22 cellular contexts compared by ENCODE assay signal in genomic region chr6:20192625-20193024, GRCh38. TPM values are rescaled to one million over a fixed set of nuclear protein-coding genes. Genes with fewer than 3 reads are reported as not detected.
DNase-seq lines count a peak whose midpoint lies in the region; ATAC-seq, FAIRE-seq and TF ChIP-seq lines count a peak whose summit lies in the region.
"Had no signal": no experiment of that assay in that cellular context is flagged by ENCODE, and none has a peak within 500 bp of the region (broad histone marks: within the 10 kb centered on the region; RNA-seq: fewer than 3 reads in every experiment).

No MANE protein-coding gene starts in this region.

- no peak overlapping the region for H3K27ac Mint-ChIP-seq in GM23338
- peak overlapping the region; percentile 51 for H3K27ac Mint-ChIP-seq in activated T-helper 17 cell treated with anti-CD3 and anti-CD28 coated beads, Interleukin-2, amount 50 U/mL, for 72 hours
- H3K27ac Mint-ChIP-seq in endothelial cell (ENCODE audit: unreplicated experiment), result peak overlapping the region; percentile 16

- peaks cover 4% of the 10 kb centered on the region for H3K9me2 ChIP-seq in GM23338 (ENCODE audit: insufficient read depth)

- H3K27ac ChIP-seq in GM23338 (ENCODE audit: low read depth), result 0 out of 2 replicates have a peak overlapping the region, but pooled peaks have one; percentile 4
- peak overlapping the region in 2 of 4 donors; percentile 19 to 60 for H3K27ac ChIP-seq in pancreas
- H3K27ac ChIP-seq: SJSA1 had no signal

- WGBS in pancreas, 2 donors, result 28% methylated on average over 4 of the region's 4 CpGs

- no peak for FAIRE-seq in pancreas (lab: Jason Lieb, UNC)
- FAIRE-seq: A204.1, G401.6, GM12892 had no signal

- no peak for DNase-seq in GM23338 (ENCODE audit: low spot score)
- DNase-seq in endothelial cell (ENCODE audit: low spot score), result no peak
- peak in 3 of 6 donors; percentile 25 to 47 (median 39) for DNase-seq in pancreas
- DNase-seq in COR-L47 (lab: John Stamatoyannopoulos, UW), result no peak
- DNase-seq in germinal center (ENCODE audit: low spot score), result no peak
- DNase-seq in NOMO-1 treated with DMSO at 0.1 percent for 48 hours (lab: John Stamatoyannopoulos, UW; ENCODE audit: unreplicated experiment), result no peak
- DNase-seq in T1000 (lab: John Stamatoyannopoulos, UW), result no peak
- DNase-seq: KG1, NCI-H1092 treated with DMSO at 0.1 percent for 48 hours, NCI-H1436 treated with DMSO at 0.1 percent for 48 hours, NCI-H1930, NCI-H2171, NCI-H524 treated with DMSO at 0.1 percent for 48 hours, OCI-M1 had no signal

- H3K36me3 Mint-ChIP-seq in GM23338 (ENCODE audit: low read depth) (peaks cover 26% of the 10 kb centered on the region), endothelial cell (ENCODE audit: low read depth, unreplicated experiment) (peaks cover 8% of the 10 kb centered on the region)
- H3K36me3 Mint-ChIP-seq in activated T-helper 17 cell treated with anti-CD3 and anti-CD28 coated beads, Interleukin-2, amount 50 U/mL, for 72 hours (ENCODE audit: low read depth), result no peaks in the 10 kb centered on the region

- H3K4me1 Mint-ChIP-seq in GM23338, result peaks cover 11% of the 10 kb centered on the region; the same call in 2 of the 3 replicates
- peaks cover 13% of the 10 kb centered on the region for H3K4me1 Mint-ChIP-seq in activated T-helper 17 cell treated with anti-CD3 and anti-CD28 coated beads, Interleukin-2, amount 50 U/mL, for 72 hours
- peaks cover 24% of the 10 kb centered on the region for H3K4me1 Mint-ChIP-seq in endothelial cell (ENCODE audit: unreplicated experiment)

- H3K4me3 ChIP-seq in GM23338, result no peak overlapping the region
- H3K4me3 ChIP-seq in pancreas, result no peak overlapping the region
- H3K4me3 ChIP-seq: HAP-1, SJSA1 had no signal

- H3K9me3 Mint-ChIP-seq in GM23338, result peaks cover 24% of the 10 kb centered on the region
- H3K9me3 Mint-ChIP-seq in activated T-helper 17 cell treated with anti-CD3 and anti-CD28 coated beads, Interleukin-2, amount 50 U/mL, for 72 hours, result no peaks in the 10 kb centered on the region
- no peaks in the 10 kb centered on the region for H3K9me3 Mint-ChIP-seq in endothelial cell (ENCODE audit: unreplicated experiment)

- no peak overlapping the region for H3K4me2 ChIP-seq in GM23338

- intact Hi-C loops in pancreas (cut with DNase I), result no loop called here

- no peaks in the 10 kb centered on the region for H3K27me3 ChIP-seq in GM23338 (ENCODE audit: insufficient read depth)
- H3K27me3 ChIP-seq in pancreas, result no peaks in the 10 kb centered on the region
- H3K27me3 ChIP-seq: SJSA1 had no signal

- peaks cover 4% of the 10 kb centered on the region for H3K27me3 Mint-ChIP-seq in GM23338 (ENCODE audit: insufficient read depth, low read depth, poor library complexity)
- H3K27me3 Mint-ChIP-seq in activated T-helper 17 cell treated with anti-CD3 and anti-CD28 coated beads, Interleukin-2, amount 50 U/mL, for 72 hours, result no peaks in the 10 kb centered on the region
- peaks cover 2% of the 10 kb centered on the region for H3K27me3 Mint-ChIP-seq in endothelial cell (ENCODE audit: unreplicated experiment)

- H3K79me2 ChIP-seq in GM23338 (replicated peaks; ENCODE audit: insufficient read depth), result peaks cover 37% of the 10 kb centered on the region

- no peak for TF ChIP-seq CTCF in GM23338 (conservative IDR thresholded peaks at IDR 0.05; ENCODE audit: low read depth in 2 of 2)
- no peak for TF ChIP-seq CTCF in endothelial cell (IDR thresholded peaks at IDR 0.05; ENCODE audit: unreplicated experiment)
- TF ChIP-seq CTCF in pancreas (IDR thresholded peaks at IDR 0.05), result no peak

- H3K4me3 Mint-ChIP-seq in GM23338 (no peak overlapping the region), endothelial cell (ENCODE audit: unreplicated experiment) (no peak overlapping the region)
- no peak overlapping the region for H3K4me3 Mint-ChIP-seq in activated T-helper 17 cell treated with anti-CD3 and anti-CD28 coated beads, Interleukin-2, amount 50 U/mL, for 72 hours
- H3K4me3 Mint-ChIP-seq: CD14-positive monocyte had no signal

- no peaks in the 10 kb centered on the region for H3K9me3 ChIP-seq in pancreas
- H3K9me3 ChIP-seq: SJSA1 had no signal

- no peak overlapping the region for H2AFZ ChIP-seq in GM23338

- no peaks in the 10 kb centered on the region; the same call in 1 of the 2 replicates for H4K20me1 ChIP-seq in GM23338 (replicated peaks; ENCODE audit: insufficient read depth)

- H3K36me3 ChIP-seq in GM23338 (ENCODE audit: insufficient read depth) (peaks cover 7% of the 10 kb centered on the region; the same call in 1 of the 2 replicates), pancreas (no peaks in the 10 kb centered on the region)
- H3K36me3 ChIP-seq: HAP-1, SJSA1 had no signal

- H3K4me1 ChIP-seq in GM23338 (ENCODE audit: insufficient read depth) (peaks cover 4% of the 10 kb centered on the region), pancreas (no peaks in the 10 kb centered on the region)
- H3K4me1 ChIP-seq: HAP-1 had no signal

- ATAC-seq in GM23338 (no peak), pancreas (peak; percentile 86 to 93 (median 92))
- no peak for ATAC-seq in activated T-helper 17 cell treated with anti-CD3 and anti-CD28 coated beads, Interleukin-2, amount 50 U/mL, for 72 hours (replicated peaks)
- ATAC-seq: Right ventricle myocardium inferior had no signal

- no peaks in the 10 kb centered on the region for H3F3A ChIP-seq in GM23338 (replicated peaks; ENCODE audit: low read depth)

TF ChIP-seq in GM23338, 12 proteins besides CTCF, POLR2A, EP300 and RAD21 (continues in another document):
- no peak for TF ChIP-seq EZH2 (IDR thresholded peaks at IDR 0.05; ENCODE audit: low read depth, unreplicated experiment)
- no peak for TF ChIP-seq EZH2phosphoT487 (IDR thresholded peaks at IDR 0.05; ENCODE audit: unreplicated experiment)
- no peak for TF ChIP-seq CREB1 (CRISPR knock-in tag; IDR thresholded peaks at IDR 0.05; ENCODE audit: low read depth)
- TF ChIP-seq, protein P1, sequence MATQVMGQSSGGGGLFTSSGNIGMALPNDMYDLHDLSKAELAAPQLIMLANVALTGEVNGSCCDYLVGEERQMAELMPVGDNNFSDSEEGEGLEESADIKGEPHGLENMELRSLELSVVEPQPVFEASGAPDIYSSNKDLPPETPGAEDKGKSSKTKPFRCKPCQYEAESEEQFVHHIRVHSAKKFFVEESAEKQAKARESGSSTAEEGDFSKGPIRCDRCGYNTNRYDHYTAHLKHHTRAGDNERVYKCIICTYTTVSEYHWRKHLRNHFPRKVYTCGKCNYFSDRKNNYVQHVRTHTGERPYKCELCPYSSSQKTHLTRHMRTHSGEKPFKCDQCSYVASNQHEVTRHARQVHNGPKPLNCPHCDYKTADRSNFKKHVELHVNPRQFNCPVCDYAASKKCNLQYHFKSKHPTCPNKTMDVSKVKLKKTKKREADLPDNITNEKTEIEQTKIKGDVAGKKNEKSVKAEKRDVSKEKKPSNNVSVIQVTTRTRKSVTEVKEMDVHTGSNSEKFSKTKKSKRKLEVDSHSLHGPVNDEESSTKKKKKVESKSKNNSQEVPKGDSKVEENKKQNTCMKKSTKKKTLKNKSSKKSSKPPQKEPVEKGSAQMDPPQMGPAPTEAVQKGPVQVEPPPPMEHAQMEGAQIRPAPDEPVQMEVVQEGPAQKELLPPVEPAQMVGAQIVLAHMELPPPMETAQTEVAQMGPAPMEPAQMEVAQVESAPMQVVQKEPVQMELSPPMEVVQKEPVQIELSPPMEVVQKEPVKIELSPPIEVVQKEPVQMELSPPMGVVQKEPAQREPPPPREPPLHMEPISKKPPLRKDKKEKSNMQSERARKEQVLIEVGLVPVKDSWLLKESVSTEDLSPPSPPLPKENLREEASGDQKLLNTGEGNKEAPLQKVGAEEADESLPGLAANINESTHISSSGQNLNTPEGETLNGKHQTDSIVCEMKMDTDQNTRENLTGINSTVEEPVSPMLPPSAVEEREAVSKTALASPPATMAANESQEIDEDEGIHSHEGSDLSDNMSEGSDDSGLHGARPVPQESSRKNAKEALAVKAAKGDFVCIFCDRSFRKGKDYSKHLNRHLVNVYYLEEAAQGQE (IDR thresholded peaks at IDR 0.05; ENCODE audit: unreplicated experiment), result no peak
- no peak for TF ChIP-seq ZNF114 (CRISPR knock-in tag; IDR thresholded peaks at IDR 0.05)

RNA-seq across cellular contexts. Expression of gene MBOAT1, which starts 19.6 kb away (rescaled TPM):
- total RNA-seq in GM23338 (2014; rRNA removed; shearing (Covaris generic)), result 18.6 and 20.9 TPM in 2 replicates
- polyA plus RNA-seq in GM23338 (2016; fragmentation: Nextera tagmentation; extraction: Ambion mirVana) (3.2 and 3.8 TPM in 2 replicates), pancreas (1 to 10 TPM; 2.7 to 5.5 TPM)
- total RNA-seq in activated T-helper 17 cell treated with anti-CD3 and anti-CD28 coated beads, Interleukin-2, amount 50 U/mL, for 72 hours, result 10 to 100 TPM; 15.7 to 18.3 TPM
- total RNA-seq in endothelial cell (ENCODE audit: unreplicated experiment) (10.7 TPM), pancreas (10 to 100 TPM in 1 of 6 donors, 1 to 10 TPM in 5; 3.1 to 21.3 (median 4.6) TPM)

Comparison
In these comparisons a context has a peak if more than half of its experiments do, and no peak if none do; other contexts are left out.
1. ATAC-seq: peak in pancreas (4 of 4); none in GM23338 (single experiment) and activated T-helper 17 cell treated with anti-CD3 and anti-CD28 coated beads, Interleukin-2, amount 50 U/mL, for 72 hours (single experiment).